Comparison of ENCODE assay signal across 24 cellular contexts in the genomic region with DNA sequence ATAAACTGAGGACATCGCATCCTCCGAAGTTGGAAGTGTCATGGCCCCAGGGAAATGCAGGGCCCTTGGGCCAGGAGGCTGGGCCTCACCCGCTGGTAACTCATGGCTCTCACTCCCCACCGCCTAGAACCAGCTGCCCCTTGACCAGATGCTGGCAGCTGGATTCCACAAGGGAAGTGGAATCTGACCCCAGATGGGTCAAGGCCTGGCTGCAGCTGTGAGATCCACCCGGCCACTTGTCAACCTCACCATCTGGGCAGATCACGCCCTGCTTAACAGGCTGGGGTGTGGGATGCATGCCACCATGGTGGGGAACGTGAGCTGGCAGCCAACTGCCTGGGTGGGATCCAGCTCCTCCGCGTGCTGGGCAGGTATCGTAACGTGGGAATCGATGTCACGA.
"Had no signal": no experiment of that assay in that cellular context is flagged by ENCODE, and none has a peak within 500 bp of the region (broad histone marks: within the 10 kb centered on the region; RNA-seq: fewer than 3 reads in every experiment).

No MANE protein-coding gene starts in this region.

- H3K4me3 ChIP-seq: left lung, lung, pancreas, prostate gland, spleen, suprapubic skin, tibial nerve, uterus had no signal

- ATAC-seq: left cardiac atrium; left lung; naive thymus-derived CD4-positive, alpha-beta T cell; natural killer cell treated with Interleukin-12 subunit alpha and Interleukin-12 subunit beta and Interleukin-15 and Interleukin-18, amount 100 ng/mL, for 72 hours; pancreas; right cardiac atrium; sciatic nerve; stimulated activated effector memory CD8-positive, alpha-beta T cell treated with anti-CD3 and anti-CD28 coated beads, Interleukin-12 subunit alpha, Interleukin-12 subunit beta, amount 100 ng/mL, for 72 hours had no signal

- DNase-seq: hippocampal formation; kidney glomerular epithelial cell; left cardiac atrium; left lung; mesendoderm; naive thymus-derived CD4-positive, alpha-beta T cell; nucleus accumbens; posterior cingulate gyrus; retina; right cardiac atrium; small intestine; spleen; stimulated activated CD4-positive, alpha-beta T cell treated with anti-CD3 and anti-CD28 coated beads, Interleukin-4, amount 100 ng/mL, for 24 hours; stimulated activated naive CD4-positive, alpha-beta T cell; uterus had no signal

- FAIRE-seq: keratinocyte, pancreas, small intestine had no signal

- H3K27me3 ChIP-seq: left lung, pancreas, spleen, suprapubic skin, tibial nerve, uterus had no signal

- H3K4me1 ChIP-seq: left lung, pancreas, prostate gland, spleen, suprapubic skin, tibial nerve, uterus had no signal

- H3K9me3 ChIP-seq: left lung, pancreas, prostate gland, spleen, suprapubic skin, tibial nerve, uterus had no signal

- H3K36me3 ChIP-seq: pancreas, prostate gland, tibial nerve, uterus had no signal

- H3K27ac ChIP-seq: left lung, pancreas, prostate gland, spleen, suprapubic skin, tibial nerve, uterus had no signal
